8 cellular contexts compared by ENCODE assay signal in genomic region chr2:88350641-88351601, GRCh38.
DNase-seq lines count a peak whose midpoint lies in the region; ATAC-seq and TF ChIP-seq lines count a peak whose summit lies in the region.

No MANE protein-coding gene starts in this region.

- no peaks in the 10 kb centered on the region for H3K9me3 ChIP-seq in mesodermal cell (ENCODE audit: control insufficient read depth, low read length)

- H3K9me3 Mint-ChIP-seq in effector memory CD8-positive, alpha-beta T cell: no peaks in the 10 kb centered on the region

- H3K4me1 ChIP-seq in mesodermal cell (ENCODE audit: control insufficient read depth, insufficient read depth, low read length, poor library complexity, severe bottlenecking): no peaks in the 10 kb centered on the region

- H3K36me3 Mint-ChIP-seq in effector memory CD8-positive, alpha-beta T cell (ENCODE audit: insufficient read depth): no peaks in the 10 kb centered on the region

- H3K27ac ChIP-seq in mesodermal cell (ENCODE audit: low read depth, low read length, severe bottlenecking): no peak overlapping the region

- no peaks in the 10 kb centered on the region for H3K36me3 ChIP-seq in mesodermal cell (ENCODE audit: control insufficient read depth, insufficient read depth, low read length)

- peak overlapping the region; percentile 73 to 79 for H3K4me3 Mint-ChIP-seq in effector memory CD8-positive, alpha-beta T cell

- peak overlapping the region in 1 of 2 donors; percentile 62 for H3K27ac Mint-ChIP-seq in effector memory CD8-positive, alpha-beta T cell

- H3K27me3 Mint-ChIP-seq in effector memory CD8-positive, alpha-beta T cell: peaks cover 41 to 83% of the 10 kb centered on the region in 2 donors

- peak overlapping the region; percentile 29 for H3K4me3 ChIP-seq in mesodermal cell (ENCODE audit: extremely low read depth, insufficient read depth, low read length, poor library complexity, severe bottlenecking)

- WGBS in mesodermal cell (ENCODE audit: insufficient coverage in 2 of 2), 2 experiments: 7 to 14% methylated on average over 38 to 39 of the region's 46 CpGs

- peak; percentile 70 for ATAC-seq in effector memory CD8-positive, alpha-beta T cell (replicated peaks)

- DNase-seq in NCI-H2227 (lab: John Stamatoyannopoulos, UW; ENCODE audit: unreplicated experiment) (peak; percentile 23), NCI-H2227 treated with DMSO at 0.1 percent for 48 hours (lab: John Stamatoyannopoulos, UW) (no peak), cortex of kidney (lab: John Stamatoyannopoulos, UW) (no peak)
- DNase-seq in activated CD4-positive, alpha-beta T cell treated with anti-CD3 and anti-CD28 coated beads, Interleukin-2, amount 50 U/mL, for 48 hours: peak; percentile 82 to 85
- peak; percentile 57 to 75 (median 60) for DNase-seq in effector memory CD8-positive, alpha-beta T cell
- DNase-seq in stimulated activated CD8-positive, alpha-beta memory T cell treated with anti-CD3 and anti-CD28 coated beads, Interleukin-4, amount 100 ng/mL, for 1 hour (ENCODE audit: low read depth in 2 of 2, low spot score in 1 of 2): peak; percentile 8 to 29

- peaks cover 3 to 4% of the 10 kb centered on the region in 2 donors for H3K4me1 Mint-ChIP-seq in effector memory CD8-positive, alpha-beta T cell (ENCODE audit: low read depth in 2 of 2)

- TF ChIP-seq CTCF in LNCAP (IDR thresholded peaks at IDR 0.05): peak; percentile 61

Comparison
In these comparisons a context has a peak if more than half of its experiments do, and no peak if none do; other contexts are left out.
1. DNase-seq: peak in NCI-H2227 (single experiment), activated CD4-positive, alpha-beta T cell treated with anti-CD3 and anti-CD28 coated beads, Interleukin-2, amount 50 U/mL, for 48 hours (2 of 2), effector memory CD8-positive, alpha-beta T cell (3 of 3) and stimulated activated CD8-positive, alpha-beta memory T cell treated with anti-CD3 and anti-CD28 coated beads, Interleukin-4, amount 100 ng/mL, for 1 hour (2 of 2); none in NCI-H2227 treated with DMSO at 0.1 percent for 48 hours (single experiment) and cortex of kidney (single experiment).